In the genomic region with DNA sequence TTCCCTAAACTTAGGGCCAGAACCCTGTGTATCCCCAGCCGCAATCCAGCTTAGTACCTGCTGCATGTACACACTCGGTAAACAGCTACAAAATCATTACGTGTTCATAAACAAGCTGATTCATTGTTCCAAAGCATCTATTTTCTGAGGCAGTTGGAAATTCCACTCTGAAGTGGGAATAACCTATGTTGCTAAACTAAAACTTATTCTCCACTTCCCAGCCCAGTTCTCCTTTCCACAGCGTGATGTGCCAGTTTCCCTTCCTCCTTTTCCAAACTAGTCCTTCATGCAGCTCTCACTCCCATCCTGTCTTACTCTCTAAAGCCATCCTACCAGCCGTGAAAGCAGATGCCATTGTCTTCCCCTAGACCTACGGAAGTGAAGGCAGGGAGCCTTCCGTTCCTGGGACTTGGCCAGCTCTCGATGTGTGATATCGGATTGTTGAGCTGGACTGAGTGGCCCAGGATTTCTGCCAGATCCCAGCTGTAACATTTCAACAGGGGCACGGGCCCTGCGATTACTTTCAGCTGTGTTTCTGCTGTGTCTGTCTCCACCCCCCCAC, we compare ENCODE assay signal across 9 cellular contexts.
DNase-seq lines count a peak whose midpoint lies in the region; ATAC-seq and TF ChIP-seq lines count a peak whose summit lies in the region.
"Had no signal": no experiment of that assay in that cellular context is flagged by ENCODE, and none has a peak within 500 bp of the region (broad histone marks: within the 10 kb centered on the region; RNA-seq: fewer than 3 reads in every experiment).

No MANE protein-coding gene starts in this region.

- 0% methylated on average over 2 of the region's 11 CpGs; no CpG with 5 or more reads in 1 of the 2 experiments for WGBS in IMR-90 (ENCODE audit: extremely low coverage in 2 of 2, insufficient read length in 1 of 2), 2 experiments

- peak overlapping the region; percentile 81 for H4K91ac ChIP-seq in IMR-90 (ENCODE audit: insufficient read depth, low read depth, low read length)

- peaks cover 36% of the 10 kb centered on the region for H3K9me1 ChIP-seq in IMR-90 (ENCODE audit: insufficient read depth, low read length)

- peak overlapping the region; percentile 68; the same call in 2 of the 3 replicates for H2BK15ac ChIP-seq in IMR-90 (ENCODE audit: low read depth, low read length)

- TF ChIP-seq POLR2A in IMR-90 (IDR thresholded peaks at IDR 0.05; ENCODE audit: low read depth, low read length), result no peak

- peak overlapping the region; percentile 96 for H2BK120ac ChIP-seq in IMR-90 (ENCODE audit: low read depth, low read length)

- peak overlapping the region; percentile 92 for H3K14ac ChIP-seq in IMR-90 (replicated peaks; ENCODE audit: low read depth, low read length)

- H3K23ac ChIP-seq in IMR-90 (ENCODE audit: low read depth, low read length), result peak overlapping the region; percentile 94

- H3K4me3 ChIP-seq in IMR-90 (ENCODE audit: insufficient read depth, low read depth, low read length) (no peak overlapping the region), colonic mucosa (no peak overlapping the region), left lung (no peak overlapping the region), subcutaneous abdominal adipose tissue (ENCODE audit: low read depth in 1 of 5, low read length in 5 of 5) (peak overlapping the region in 4 of 5 donors; percentile 6 to 42 (median 18))

- peaks cover 27% of the 10 kb centered on the region for H3K36me3 ChIP-seq in IMR-90 (ENCODE audit: control insufficient read depth, insufficient read depth, low read length)
- no peaks in the 10 kb centered on the region for H3K36me3 ChIP-seq in colonic mucosa
- no peaks in the 10 kb centered on the region for H3K36me3 ChIP-seq in left lung
- H3K36me3 ChIP-seq in subcutaneous abdominal adipose tissue (ENCODE audit: control insufficient read depth in 5 of 5, insufficient read depth in 5 of 5, low read length in 5 of 5), result peaks cover 6 to 12% (median 10%) of the 10 kb centered on the region in 5 donors

- H3K4me1 ChIP-seq in IMR-90 (ENCODE audit: control insufficient read depth, insufficient read depth, low read length) (peaks cover 47% of the 10 kb centered on the region), colonic mucosa (no peaks in the 10 kb centered on the region), left lung (peaks cover 22 to 40% of the 10 kb centered on the region in 2 donors), subcutaneous abdominal adipose tissue (ENCODE audit: control insufficient read depth in 5 of 5, insufficient read depth in 5 of 5, low read length in 5 of 5) (peaks cover 8 to 75% (median 69%) of the 10 kb centered on the region in 5 donors)

- H2AK9ac ChIP-seq in IMR-90 (replicated peaks; ENCODE audit: low read depth, low read length, poor library complexity), result peak overlapping the region; percentile 3

- no peaks in the 10 kb centered on the region for H3K9me3 ChIP-seq in IMR-90 (ENCODE audit: control insufficient read depth, insufficient read depth, low read length)
- no peaks in the 10 kb centered on the region for H3K9me3 ChIP-seq in colonic mucosa
- no peaks in the 10 kb centered on the region for H3K9me3 ChIP-seq in left lung
- H3K9me3 ChIP-seq in subcutaneous abdominal adipose tissue (ENCODE audit: control insufficient read depth in 5 of 5, low read length in 5 of 5), result no peaks in the 10 kb centered on the region

- peak overlapping the region; percentile 16 to 95; a peak in 3 of 4 replicates for H4K8ac ChIP-seq in IMR-90 (ENCODE audit: low read depth in 2 of 2, low read length in 2 of 2)

- dilution Hi-C loops in IMR-90 (cut with HindIII; ENCODE audit: low sequenced_read_pairs, unreplicated experiment), result no loop called here

- H3K4me2 ChIP-seq in IMR-90 (ENCODE audit: low read depth, low read length), result peak overlapping the region; percentile 37

- H4K20me1 ChIP-seq in IMR-90 (ENCODE audit: insufficient read depth, low read length), result peaks cover 39% of the 10 kb centered on the region; the same call in 1 of the 2 replicates

- H3K56ac ChIP-seq in IMR-90 (ENCODE audit: extremely low read depth, insufficient read depth, low read length), result peak overlapping the region; percentile 75

- intact Hi-C loops in IMR-90 (cut with micrococcal nuclease), result loop anchor here (1.0 kb wide), 1 partner anchor 30 kb away; no protein-coding TSS in a partner anchor
- intact Hi-C loops in colonic mucosa (cut with DNase I), result no loop called here
- intact Hi-C loops in left lung (cut with DNase I), result no loop called here

- ATAC-seq in IMR-90 (ENCODE audit: low read depth) (peak; percentile 21), left lung (peak; percentile 63), GM18867 (IDR thresholded peaks at IDR 0.05; ENCODE audit: unreplicated experiment) (no peak), HG03108 (IDR thresholded peaks at IDR 0.05; ENCODE audit: unreplicated experiment) (no peak), GM21528 (IDR thresholded peaks at IDR 0.05; ENCODE audit: low FRiP score, unreplicated experiment) (no peak)

- peak overlapping the region; percentile 84 for H2BK20ac ChIP-seq in IMR-90 (ENCODE audit: low read depth, low read length)

- H4K5ac ChIP-seq in IMR-90 (ENCODE audit: low read depth, low read length), result peak overlapping the region; percentile 47

- POLR2A ChIA-PET in IMR-90 (lab: Charles Lee; ENCODE audit: unreplicated experiment), result interaction anchor here (0.6 kb wide), 2 partner anchors 24 to 45 kb away, joined by 3 read pairs; no protein-coding TSS in a partner anchor

- no peak for TF ChIP-seq RAD21 in IMR-90 (IDR thresholded peaks at IDR 0.05; ENCODE audit: low read length)

- no peak for TF ChIP-seq CTCF in IMR-90 (conservative IDR thresholded peaks at IDR 0.05; ENCODE audit: low read depth, low read length)
- TF ChIP-seq CTCF in colonic mucosa (IDR thresholded peaks at IDR 0.05), result no peak
- TF ChIP-seq CTCF in left lung (IDR thresholded peaks at IDR 0.05), result no peak

- peak overlapping the region; percentile 83 for H3K27ac ChIP-seq in IMR-90 (ENCODE audit: insufficient read depth, low read length)
- peak overlapping the region; percentile 54 for H3K27ac ChIP-seq in colonic mucosa
- H3K27ac ChIP-seq in left lung, result peak overlapping the region; percentile 26 to 45
- H3K27ac ChIP-seq in subcutaneous abdominal adipose tissue (ENCODE audit: low read depth, low read length), result peak overlapping the region; percentile 83

- in situ Hi-C loops in IMR-90 (cut with MboI; ENCODE audit: low sequenced_read_pairs), result no loop called here

- H3K4ac ChIP-seq in IMR-90 (ENCODE audit: low read depth, low read length), result peak overlapping the region; percentile 98

- CTCF ChIA-PET in IMR-90 (lab: Yijun Ruan, JAX), result interaction anchor here (0.6 to 1.2 kb wide), 4 partner anchors 10 to 216 kb away, joined by 3 read pairs; no protein-coding TSS in a partner anchor

- H2AFZ ChIP-seq in IMR-90 (replicated peaks; ENCODE audit: low read length, poor library complexity), result peak overlapping the region; percentile 44

- H3K9ac ChIP-seq in IMR-90 (ENCODE audit: low read depth, low read length) (peak overlapping the region; percentile 39), colonic mucosa (ENCODE audit: low read depth in 2 of 2, low read length in 2 of 2) (no peak overlapping the region), subcutaneous abdominal adipose tissue (ENCODE audit: low read length in 5 of 5) (peak overlapping the region in 4 of 5 donors; percentile 2 to 41 (median 21))

- H2BK5ac ChIP-seq in IMR-90 (ENCODE audit: low read depth, low read length, poor library complexity, severe bottlenecking), result peak overlapping the region; percentile 85

- H3K27me3 ChIP-seq in IMR-90 (ENCODE audit: control insufficient read depth, insufficient read depth, low read length), result no peaks in the 10 kb centered on the region
- H3K27me3 ChIP-seq in colonic mucosa, result no peaks in the 10 kb centered on the region
- H3K27me3 ChIP-seq in left lung, result no peaks in the 10 kb centered on the region
- H3K27me3 ChIP-seq in subcutaneous abdominal adipose tissue (ENCODE audit: control insufficient read depth in 5 of 5, insufficient read depth in 4 of 5, low read length in 5 of 5), result no peaks in the 10 kb centered on the region

- peak; percentile 81 for DNase-seq in IMR-90
- peak; percentile 67 for DNase-seq in colonic mucosa
- peak; percentile 65 to 66 for DNase-seq in left lung
- DNase-seq in NCI-H345 (lab: John Stamatoyannopoulos, UW), result no peak
- DNase-seq: effector CD8-positive, alpha-beta T cell had no signal

- peak overlapping the region; percentile 31 for H3K18ac ChIP-seq in IMR-90 (ENCODE audit: low read depth, low read length)

- H3K79me1 ChIP-seq in IMR-90 (ENCODE audit: low read depth in 1 of 2, low read length in 2 of 2), result peaks cover 38 to 80% of the 10 kb centered on the region in 2 experiments; a peak in 3 of 4 replicates

- BruUV-seq in IMR-90 (replicated peaks; lab: Mats Ljungman, UMichigan), result no TSS peak

- peak overlapping the region; percentile 94 for H2AK5ac ChIP-seq in IMR-90 (ENCODE audit: low read depth, low read length)

TF ChIP-seq in IMR-90, 13 proteins besides CTCF, POLR2A, EP300 and RAD21:
- TF ChIP-seq FOS (IDR thresholded peaks at IDR 0.05; ENCODE audit: low read depth, low read length) (no peak), BHLHE40 (IDR thresholded peaks at IDR 0.05; ENCODE audit: low read depth, low read length) (peak; percentile 77)
TF ChIP-seq in IMR-90: peak in this region for 1.

Comparison
In these comparisons a context has a peak if more than half of its experiments do, and no peak if none do; other contexts are left out.
1. ATAC-seq: peak in IMR-90 (single experiment) and left lung (single experiment); none in GM18867 (single experiment), HG03108 (single experiment) and GM21528 (single experiment).
2. H3K4me3 ChIP-seq: peak in subcutaneous abdominal adipose tissue (4 of 5); none in IMR-90 (single experiment), colonic mucosa (single experiment) and left lung (0 of 2).
3. H3K9ac ChIP-seq: peak in IMR-90 (single experiment) and subcutaneous abdominal adipose tissue (4 of 5); none in colonic mucosa (0 of 2).
4. Peak in every context shown above with its lines, with median percentiles within 50 percentile points of each other: H3K27ac ChIP-seq.